ENCODE assay signal across 19 cellular contexts in the genomic region with DNA sequence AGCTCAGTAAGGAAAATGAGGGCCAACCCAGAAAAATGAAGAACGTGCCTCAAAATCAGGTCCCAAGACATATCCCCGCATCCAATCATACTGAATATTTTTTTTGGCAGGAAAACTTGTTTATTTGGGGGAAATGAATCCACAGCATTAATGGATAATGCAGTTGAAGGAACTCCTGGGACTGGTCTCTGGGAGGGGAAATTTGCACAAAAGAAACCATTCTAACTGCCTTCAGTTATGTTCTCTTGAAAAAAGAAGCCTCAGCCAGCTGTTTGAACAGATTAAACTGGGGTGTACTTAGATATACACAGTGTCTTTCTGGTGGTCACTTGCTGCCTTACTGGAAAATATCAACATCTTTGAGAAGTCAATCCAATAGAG.
DNase-seq lines count a peak whose midpoint lies in the region; FAIRE-seq and TF ChIP-seq lines count a peak whose summit lies in the region.
"Had no signal": no experiment of that assay in that cellular context is flagged by ENCODE, and none has a peak within 500 bp of the region (broad histone marks: within the 10 kb centered on the region; RNA-seq: fewer than 3 reads in every experiment).

No MANE protein-coding gene starts in this region.

- no peak overlapping the region for H2AFZ ChIP-seq in astrocyte (ENCODE audit: low read depth, low read length)

- H3K4me3 ChIP-seq in astrocyte (ENCODE audit: insufficient read depth, low read depth, low read length): no peak overlapping the region
- no peak overlapping the region for H3K4me3 ChIP-seq in subcutaneous abdominal adipose tissue (ENCODE audit: low read depth in 1 of 5, low read length in 5 of 5)
- H3K4me3 ChIP-seq: adrenal gland, esophagus squamous epithelium, K562, lung had no signal

- H3K9ac ChIP-seq in astrocyte (ENCODE audit: low read length) (no peak overlapping the region), subcutaneous abdominal adipose tissue (ENCODE audit: low read length in 5 of 5) (no peak overlapping the region)

- no peak for FAIRE-seq in astrocyte (lab: Jason Lieb, UNC)
- FAIRE-seq: islet of Langerhans, K562 had no signal

- H3K4me2 ChIP-seq in astrocyte (ENCODE audit: low read length): peak overlapping the region; percentile 40

- H3K27me3 ChIP-seq in astrocyte (ENCODE audit: insufficient read depth, low read length) (no peaks in the 10 kb centered on the region), subcutaneous abdominal adipose tissue (ENCODE audit: control insufficient read depth in 5 of 5, insufficient read depth in 4 of 5, low read length in 5 of 5) (no peaks in the 10 kb centered on the region)
- H3K27me3 ChIP-seq: adrenal gland, esophagus squamous epithelium had no signal

- peaks cover 32% of the 10 kb centered on the region for H3K4me1 ChIP-seq in astrocyte (ENCODE audit: insufficient read depth, low read length)
- peaks cover 11 to 57% (median 34%) of the 10 kb centered on the region in 5 donors for H3K4me1 ChIP-seq in subcutaneous abdominal adipose tissue (ENCODE audit: control insufficient read depth in 5 of 5, insufficient read depth in 5 of 5, low read length in 5 of 5)

- no peaks in the 10 kb centered on the region for H3K9me3 ChIP-seq in astrocyte (ENCODE audit: insufficient read depth, low read depth, low read length)
- H3K9me3 ChIP-seq in subcutaneous abdominal adipose tissue (ENCODE audit: control insufficient read depth in 5 of 5, low read length in 5 of 5): no peaks in the 10 kb centered on the region
- H3K9me3 ChIP-seq: adrenal gland, esophagus squamous epithelium had no signal

- no peaks in the 10 kb centered on the region for H3K9me3 Mint-ChIP-seq in astrocyte (ENCODE audit: unreplicated experiment)
- H3K9me3 Mint-ChIP-seq: natural killer cell treated with Interleukin-12 subunit alpha and Interleukin-12 subunit beta and Interleukin-15 and Interleukin-18, amount 100 ng/mL, for 72 hours had no signal

- no peak overlapping the region for H3K27ac ChIP-seq in astrocyte (ENCODE audit: low read depth, low read length)
- H3K27ac ChIP-seq in subcutaneous abdominal adipose tissue (ENCODE audit: low read depth, low read length): peak overlapping the region; percentile 59
- H3K27ac ChIP-seq: adrenal gland, esophagus squamous epithelium had no signal

- DNase-seq in LHCN-M2 (ENCODE audit: low read depth): peak; percentile 72
- DNase-seq in astrocyte (ENCODE audit: low read depth): no peak
- peak; percentile 38 for DNase-seq in myocyte (ENCODE audit: low read depth)
- no peak for DNase-seq in activated CD4-positive, alpha-beta T cell treated with anti-CD3 and anti-CD28 coated beads for 1 hour
- DNase-seq in posterior cingulate gyrus: no peak
- DNase-seq in middle frontal gyrus (ENCODE audit: extremely low spot score, low spot score): no peak
- DNase-seq: activated CD4-positive, alpha-beta T cell treated with anti-CD3 and anti-CD28 coated beads for 48 hours; adrenal gland; caudate nucleus; effector CD4-positive, alpha-beta T cell; esophagus squamous epithelium; head of caudate nucleus; NCI-H1048; stimulated activated CD4-positive, alpha-beta T cell treated with anti-CD3 and anti-CD28 coated beads, Interleukin-1b, Interleukin-23, amount 100 ng/mL, for 48 hours had no signal

- H4K20me1 ChIP-seq in astrocyte (ENCODE audit: insufficient read depth, low read length): peaks cover 42% of the 10 kb centered on the region

- H3K4me3 Mint-ChIP-seq in astrocyte (ENCODE audit: unreplicated experiment): no peak overlapping the region
- H3K4me3 Mint-ChIP-seq: natural killer cell treated with Interleukin-12 subunit alpha and Interleukin-12 subunit beta and Interleukin-15 and Interleukin-18, amount 100 ng/mL, for 72 hours had no signal

- H3K27ac Mint-ChIP-seq in astrocyte (ENCODE audit: unreplicated experiment): peak overlapping the region; percentile 63
- H3K27ac Mint-ChIP-seq: natural killer cell treated with Interleukin-12 subunit alpha and Interleukin-12 subunit beta and Interleukin-15 and Interleukin-18, amount 100 ng/mL, for 72 hours had no signal

- H3K27me3 Mint-ChIP-seq in astrocyte (ENCODE audit: low read depth, unreplicated experiment): no peaks in the 10 kb centered on the region
- H3K27me3 Mint-ChIP-seq: natural killer cell treated with Interleukin-12 subunit alpha and Interleukin-12 subunit beta and Interleukin-15 and Interleukin-18, amount 100 ng/mL, for 72 hours had no signal

- no peak for TF ChIP-seq CTCF in astrocyte (IDR thresholded peaks at IDR 0.05; ENCODE audit: insufficient read depth, low read depth, low read length)

- H3K79me2 ChIP-seq in astrocyte (ENCODE audit: insufficient read depth, low read length): peaks cover 86% of the 10 kb centered on the region

- H3K36me3 ChIP-seq in astrocyte (ENCODE audit: insufficient read depth, low read length): no peaks in the 10 kb centered on the region
- H3K36me3 ChIP-seq in subcutaneous abdominal adipose tissue (ENCODE audit: control insufficient read depth in 5 of 5, insufficient read depth in 5 of 5, low read length in 5 of 5): no peaks in the 10 kb centered on the region
- H3K36me3 ChIP-seq: adrenal gland, esophagus squamous epithelium had no signal

- intact Hi-C loops in posterior cingulate gyrus (cut with DNase I): no loop called here

- H3K4me1 Mint-ChIP-seq in astrocyte (ENCODE audit: low read depth, unreplicated experiment): peaks cover 88% of the 10 kb centered on the region

- peaks cover 3% of the 10 kb centered on the region for H3K36me3 Mint-ChIP-seq in astrocyte (ENCODE audit: low read depth, unreplicated experiment)
- H3K36me3 Mint-ChIP-seq: natural killer cell treated with Interleukin-12 subunit alpha and Interleukin-12 subunit beta and Interleukin-15 and Interleukin-18, amount 100 ng/mL, for 72 hours had no signal

Comparison
In these comparisons a context has a peak if more than half of its experiments do, and no peak if none do; other contexts are left out.
1. DNase-seq: peak in LHCN-M2 (single experiment) and myocyte (single experiment); none in astrocyte (single experiment), activated CD4-positive, alpha-beta T cell treated with anti-CD3 and anti-CD28 coated beads for 1 hour (single experiment), posterior cingulate gyrus (0 of 10) and middle frontal gyrus (single experiment).